Comparison of ENCODE assay signal across 23 cellular contexts in genomic region chr13:58397596-58398387, GRCh38.
"Had no signal": no experiment of that assay in that cellular context is flagged by ENCODE, and none has a peak within 500 bp of the region (broad histone marks: within the 10 kb centered on the region; RNA-seq: fewer than 3 reads in every experiment).

No MANE protein-coding gene starts in this region.

- ATAC-seq: activated CD8-positive, alpha-beta T cell treated with anti-CD3 and anti-CD28 coated beads, Interleukin-2, amount 10 ng/mL, durations not matched to agents 7 days and 5 days; gastroesophageal sphincter; left lobe of liver; natural killer cell treated with Interleukin-12 subunit alpha and Interleukin-12 subunit beta and Interleukin-15 and Interleukin-18, amount 100 ng/mL, for 72 hours; pancreas; right lobe of liver; stimulated activated effector memory CD8-positive, alpha-beta T cell treated with anti-CD3 and anti-CD28 coated beads, Interleukin-12 subunit alpha, Interleukin-12 subunit beta, amount 100 ng/mL, for 72 hours; stimulated activated naive CD8-positive, alpha-beta T cell treated with anti-CD3 and anti-CD28 coated beads, Interleukin-15, amount 100 ng/mL, for 72 hours; T-helper 17 cell had no signal

- FAIRE-seq: astrocyte, colon, keratinocyte, pancreas, urothelium cell line had no signal

- DNase-seq: activated CD4-positive, alpha-beta T cell treated with anti-CD3 and anti-CD28 coated beads, Interleukin-2, amount 50 U/mL, for 1 hour; activated CD4-positive, CD25-positive, alpha-beta regulatory T cell treated with anti-CD3 and anti-CD28 coated beads, Interleukin-2, amount 50 U/mL, for 72 hours; activated CD8-positive, alpha-beta T cell treated with anti-CD3 and anti-CD28 coated beads, Interleukin-2, amount 10 ng/mL, durations not matched to agents 7 days and 5 days; activated gamma-delta T cell treated with Interleukin-2 at 50 U/mL for 16 hours; activated naive CD8-positive, alpha-beta T cell treated with anti-CD3 and anti-CD28 coated beads for 36 hours; esophagus squamous epithelium; head of caudate nucleus; mammary epithelial cell; right lobe of liver; stimulated activated CD4-positive, alpha-beta T cell treated with anti-CD3 and anti-CD28 coated beads, Interleukin-2, amount 100 ng/mL, for 24 hours; stimulated activated naive CD8-positive, alpha-beta T cell treated with anti-CD3 and anti-CD28 coated beads, Interleukin-15, amount 100 ng/mL, for 72 hours; SW 1271; T-helper 17 cell; tibial artery had no signal
